Comparison of ENCODE assay signal across 1 cellular context in the genomic region with DNA sequence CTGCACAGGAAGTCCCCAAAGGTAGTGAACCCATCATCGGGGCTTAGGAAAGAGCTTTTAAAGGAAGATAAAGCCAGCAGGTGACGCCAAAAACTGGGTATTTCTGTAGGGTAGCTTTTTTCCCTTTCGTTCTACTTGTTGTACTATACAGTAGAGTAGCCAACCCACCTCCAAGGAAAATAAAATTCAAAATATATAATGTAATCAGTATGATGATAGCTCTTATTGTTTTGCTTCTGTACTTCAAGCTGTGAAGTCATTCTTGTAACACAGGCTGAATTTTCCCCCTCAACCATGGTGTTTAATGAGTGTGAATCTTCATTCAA.
TF ChIP-seq lines count a peak whose summit lies in the region.

No MANE protein-coding gene starts in this region.

TF ChIP-seq in WTC11, 78 proteins besides CTCF, POLR2A, EP300 and RAD21 (continued from another document):
- TF ChIP-seq, protein P1, sequence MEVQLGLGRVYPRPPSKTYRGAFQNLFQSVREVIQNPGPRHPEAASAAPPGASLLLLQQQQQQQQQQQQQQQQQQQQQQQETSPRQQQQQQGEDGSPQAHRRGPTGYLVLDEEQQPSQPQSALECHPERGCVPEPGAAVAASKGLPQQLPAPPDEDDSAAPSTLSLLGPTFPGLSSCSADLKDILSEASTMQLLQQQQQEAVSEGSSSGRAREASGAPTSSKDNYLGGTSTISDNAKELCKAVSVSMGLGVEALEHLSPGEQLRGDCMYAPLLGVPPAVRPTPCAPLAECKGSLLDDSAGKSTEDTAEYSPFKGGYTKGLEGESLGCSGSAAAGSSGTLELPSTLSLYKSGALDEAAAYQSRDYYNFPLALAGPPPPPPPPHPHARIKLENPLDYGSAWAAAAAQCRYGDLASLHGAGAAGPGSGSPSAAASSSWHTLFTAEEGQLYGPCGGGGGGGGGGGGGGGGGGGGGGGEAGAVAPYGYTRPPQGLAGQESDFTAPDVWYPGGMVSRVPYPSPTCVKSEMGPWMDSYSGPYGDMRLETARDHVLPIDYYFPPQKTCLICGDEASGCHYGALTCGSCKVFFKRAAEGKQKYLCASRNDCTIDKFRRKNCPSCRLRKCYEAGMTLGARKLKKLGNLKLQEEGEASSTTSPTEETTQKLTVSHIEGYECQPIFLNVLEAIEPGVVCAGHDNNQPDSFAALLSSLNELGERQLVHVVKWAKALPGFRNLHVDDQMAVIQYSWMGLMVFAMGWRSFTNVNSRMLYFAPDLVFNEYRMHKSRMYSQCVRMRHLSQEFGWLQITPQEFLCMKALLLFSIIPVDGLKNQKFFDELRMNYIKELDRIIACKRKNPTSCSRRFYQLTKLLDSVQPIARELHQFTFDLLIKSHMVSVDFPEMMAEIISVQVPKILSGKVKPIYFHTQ (CRISPR knock-in tag; IDR thresholded peaks at IDR 0.05): no peak
